In genomic region chr22:31972180-31972579, GRCh38 we compare ENCODE assay signal across 29 cellular contexts.
"Had no signal": no experiment of that assay in that cellular context is flagged by ENCODE, and none has a peak within 500 bp of the region (broad histone marks: within the 10 kb centered on the region; RNA-seq: fewer than 3 reads in every experiment).

No MANE protein-coding gene starts in this region.

- H3K4me3 Mint-ChIP-seq: stimulated activated naive CD8-positive, alpha-beta T cell treated with anti-CD3 and anti-CD28 coated beads, Interleukin-15, Interleukin-2, amounts not matched to agents 100 ng/mL and 50 ng/mL, for 24 hours had no signal

- FAIRE-seq: endometrium, kidney had no signal

- H3K9me3 Mint-ChIP-seq: naive B cell; nephron; neural progenitor cell; stimulated activated memory B cell treated with anti-CD40 and anti-IgM and Interleukin-4, amounts not matched to agents 10 μg/mL and 1 μg/mL and 100 μg/mL, for 72 hours; stimulated activated naive CD8-positive, alpha-beta T cell treated with anti-CD3 and anti-CD28 coated beads, Interleukin-15, Interleukin-2, amounts not matched to agents 100 ng/mL and 50 ng/mL, for 24 hours had no signal

- H3K9me3 ChIP-seq: esophagus squamous epithelium, left lung, ovary, psoas muscle, sigmoid colon, thoracic aorta, tibial nerve, upper lobe of right lung, uterus had no signal

- H3K27ac Mint-ChIP-seq: nephron; neural progenitor cell; stimulated activated memory B cell treated with anti-CD40 and anti-IgM and Interleukin-4, amounts not matched to agents 10 μg/mL and 1 μg/mL and 100 μg/mL, for 72 hours; stimulated activated naive CD8-positive, alpha-beta T cell treated with anti-CD3 and anti-CD28 coated beads, Interleukin-15, Interleukin-2, amounts not matched to agents 100 ng/mL and 50 ng/mL, for 24 hours had no signal

- H3K4me1 ChIP-seq: neural progenitor cell, uterus had no signal

- H3K27me3 Mint-ChIP-seq: naive B cell; stimulated activated memory B cell treated with anti-CD40 and anti-IgM and Interleukin-4, amounts not matched to agents 10 μg/mL and 1 μg/mL and 100 μg/mL, for 72 hours; stimulated activated naive CD8-positive, alpha-beta T cell treated with anti-CD3 and anti-CD28 coated beads, Interleukin-15, Interleukin-2, amounts not matched to agents 100 ng/mL and 50 ng/mL, for 24 hours had no signal

- H3K27ac ChIP-seq: coronary artery, esophagus squamous epithelium, left lung, neural progenitor cell, ovary, psoas muscle, sigmoid colon, thoracic aorta, tibial nerve, upper lobe of right lung, uterus had no signal

- DNase-seq: dermis blood vessel endothelial cell; effector memory CD4-positive, alpha-beta T cell; erythroblast; esophagus squamous epithelium; foreskin melanocyte; glutamatergic neuron; kidney; left lung; mammary epithelial cell; mesendoderm; naive B cell; nucleus accumbens; posterior cingulate gyrus; psoas muscle; stimulated activated CD4-positive, alpha-beta T cell treated with anti-CD3 and anti-CD28 coated beads, Interleukin-2, amount 100 ng/mL, for 24 hours; stimulated activated CD4-positive, alpha-beta T cell treated with anti-CD3 and anti-CD28 coated beads, Interleukin-4, amount 100 ng/mL, for 24 hours; upper lobe of right lung; uterus had no signal

- ATAC-seq: left lung; psoas muscle; right cardiac atrium; stimulated activated memory B cell treated with anti-CD40 and anti-IgM and Interleukin-4, amounts not matched to agents 10 μg/mL and 1 μg/mL and 100 μg/mL, for 72 hours; upper lobe of right lung had no signal

- H3K36me3 ChIP-seq: esophagus squamous epithelium, left lung, neural progenitor cell, ovary, sigmoid colon, thoracic aorta, tibial nerve, upper lobe of right lung, uterus had no signal

- H3K27me3 ChIP-seq: esophagus squamous epithelium, left lung, ovary, sigmoid colon, tibial nerve, upper lobe of right lung, uterus had no signal

- H3K36me3 Mint-ChIP-seq: naive B cell; neural progenitor cell; stimulated activated memory B cell treated with anti-CD40 and anti-IgM and Interleukin-4, amounts not matched to agents 10 μg/mL and 1 μg/mL and 100 μg/mL, for 72 hours had no signal

- H3K4me3 ChIP-seq: coronary artery, esophagus squamous epithelium, left lung, neural progenitor cell, ovary, psoas muscle, sigmoid colon, thoracic aorta, tibial nerve, upper lobe of right lung, uterus had no signal
